ENCODE assay signal across 1 cellular context in genomic region chr4:173046818-173047217, GRCh38.
TF ChIP-seq lines count a peak whose summit lies in the region.

No MANE protein-coding gene starts in this region.

TF ChIP-seq in K562, 482 proteins besides CTCF, POLR2A, EP300 and RAD21 (continued from another document):
- TF ChIP-seq PBX2 (CRISPR knock-in tag; IDR thresholded peaks at IDR 0.05; ENCODE audit: low read depth): no peak
- peak; percentile 76 for TF ChIP-seq PBX2 (tag; conservative IDR thresholded peaks at IDR 0.05; ENCODE audit: low read depth)
- TF ChIP-seq PCBP2 (IDR thresholded peaks at IDR 0.05; ENCODE audit: low read depth, low read length, poor library complexity, severe bottlenecking): no peak
- no peak for TF ChIP-seq HBP1 (CRISPR knock-in tag; IDR thresholded peaks at IDR 0.05)
- no peak for TF ChIP-seq ZNF695 (CRISPR knock-in tag; IDR thresholded peaks at IDR 0.05)
- no peak for TF ChIP-seq ATF4 (CRISPR knock-in tag; IDR thresholded peaks at IDR 0.05)
- peak; percentile 52 for TF ChIP-seq PKNOX1 (IDR thresholded peaks at IDR 0.05)
- TF ChIP-seq ATF3 (IDR thresholded peaks at IDR 0.05): no peak
- no peak for TF ChIP-seq ATF3 (CRISPR knock-in tag; conservative IDR thresholded peaks at IDR 0.05)
- TF ChIP-seq GABPB2 (CRISPR knock-in tag; conservative IDR thresholded peaks at IDR 0.05): no peak
- TF ChIP-seq PYGO2 (tag; IDR thresholded peaks at IDR 0.05): no peak
- 0 out of 2 replicates have a peak, but pooled peaks have one; percentile 11 for TF ChIP-seq L3MBTL2 (IDR thresholded peaks at IDR 0.05)
- 0 out of 2 replicates have a peak, but pooled peaks have one; percentile 15 for TF ChIP-seq MGA (IDR thresholded peaks at IDR 0.05)
- TF ChIP-seq CBFB (CRISPR knock-in tag; IDR thresholded peaks at IDR 0.05): no peak
- TF ChIP-seq RB1 (IDR thresholded peaks at IDR 0.05; ENCODE audit: low read depth): no peak
- TF ChIP-seq NCOA4 (IDR thresholded peaks at IDR 0.05; ENCODE audit: partially characterized antibody): no peak
- TF ChIP-seq MEIS2 (IDR thresholded peaks at IDR 0.05; ENCODE audit: partially characterized antibody): peak; percentile 63
- TF ChIP-seq ZNF740 (CRISPR knock-in tag; IDR thresholded peaks at IDR 0.05): no peak
- no peak for TF ChIP-seq ZNF740 (tag; IDR thresholded peaks at IDR 0.05)
- TF ChIP-seq HMGXB4 (CRISPR knock-in tag; IDR thresholded peaks at IDR 0.05): no peak
TF ChIP-seq in K562: peak in this region for 6.
